In the genomic region with DNA sequence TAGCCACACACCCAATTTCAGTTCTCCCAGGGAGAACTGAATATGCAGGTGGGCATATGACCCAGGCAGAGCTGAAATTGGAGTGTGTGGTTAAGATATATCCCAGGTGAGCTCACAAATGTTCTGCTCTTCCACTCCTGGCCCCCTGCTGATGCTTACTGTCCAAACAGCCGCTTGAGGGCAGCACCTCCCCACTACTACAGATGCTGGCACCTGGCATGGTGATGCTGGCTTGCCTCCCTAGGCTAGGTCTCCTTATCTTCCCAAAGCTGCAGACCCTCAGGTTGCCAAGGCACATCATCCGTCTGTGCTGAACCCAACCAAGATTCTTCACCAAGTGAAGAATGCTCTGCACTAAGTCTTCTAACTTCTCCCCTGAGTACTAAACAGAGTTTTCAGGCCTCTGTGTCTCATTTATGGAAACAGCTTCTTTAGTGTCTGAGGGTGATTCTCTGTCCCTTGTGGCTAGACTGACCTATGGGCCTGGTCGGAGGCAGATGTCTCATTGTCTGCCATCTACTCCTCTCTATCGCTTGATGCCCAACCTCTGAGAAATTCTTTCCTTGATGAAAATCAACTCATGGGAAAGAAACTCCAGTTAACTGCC, we compare ENCODE assay signal across 1 cellular context.
TF ChIP-seq lines count a peak whose summit lies in the region.

No MANE protein-coding gene starts in this region.

TF ChIP-seq in HepG2, 621 proteins besides CTCF, POLR2A, EP300 and RAD21:
- TF ChIP-seq REPIN1 (CRISPR knock-in tag; IDR thresholded peaks at IDR 0.05; ENCODE audit: borderline replicate concordance, low read depth) (peak; percentile 35; the same call in 1 of the 2 replicates), FOSL2 (CRISPR knock-in tag; IDR thresholded peaks at IDR 0.05) (0 out of 2 replicates have a peak, but pooled peaks have one; percentile 23), KDM2A (CRISPR knock-in tag; IDR thresholded peaks at IDR 0.05; ENCODE audit: borderline replicate concordance, low read depth) (peak; percentile 42; the same call in 1 of the 2 replicates), KLF16 (CRISPR knock-in tag; IDR thresholded peaks at IDR 0.05) (peak in 1 of 2 experiments; percentile 40; a peak in 1 of 4 replicates), ZNF501 (CRISPR knock-in tag; IDR thresholded peaks at IDR 0.05) (peak; percentile 47; the same call in 1 of the 2 replicates), ZMYM4 (CRISPR knock-in tag; IDR thresholded peaks at IDR 0.05) (peak; percentile 52; the same call in 1 of the 2 replicates), STAG1 (CRISPR knock-in tag; IDR thresholded peaks at IDR 0.05) (peak; percentile 100), PITX1 (CRISPR knock-in tag; IDR thresholded peaks at IDR 0.05) (peak; percentile 25; the same call in 1 of the 2 replicates), ZSCAN9 (CRISPR knock-in tag; IDR thresholded peaks at IDR 0.05; ENCODE audit: borderline replicate concordance) (peak; percentile 40; the same call in 1 of the 2 replicates), ZNF766 (CRISPR knock-in tag; IDR thresholded peaks at IDR 0.05; ENCODE audit: borderline replicate concordance) (no peak), GATAD2A (CRISPR knock-in tag; IDR thresholded peaks at IDR 0.05) (0 out of 2 replicates have a peak, but pooled peaks have one; percentile 17), MAZ (IDR thresholded peaks at IDR 0.05; ENCODE audit: borderline replicate concordance, low read depth, low read length) (no peak), MAZ (CRISPR knock-in tag; IDR thresholded peaks at IDR 0.05; ENCODE audit: low read depth) (peak; percentile 55; the same call in 1 of the 2 replicates), SMAD3 (CRISPR knock-in tag; IDR thresholded peaks at IDR 0.05) (peak; percentile 38; the same call in 1 of the 2 replicates), ERF (CRISPR knock-in tag; IDR thresholded peaks at IDR 0.05) (peak; percentile 26; the same call in 1 of the 2 replicates), SP4 (CRISPR knock-in tag; IDR thresholded peaks at IDR 0.05) (peak; percentile 35; the same call in 1 of the 2 replicates), SMC3 (IDR thresholded peaks at IDR 0.05; ENCODE audit: low read length) (peak; percentile 96), TAF15 (IDR thresholded peaks at IDR 0.05; ENCODE audit: low read depth, low read length, poor library complexity, severe bottlenecking) (no peak), SALL1 (CRISPR knock-in tag; IDR thresholded peaks at IDR 0.05) (peak; percentile 81), SP2 (CRISPR knock-in tag; IDR thresholded peaks at IDR 0.05) (no peak), ZKSCAN1 (IDR thresholded peaks at IDR 0.05; ENCODE audit: low read length) (no peak), TEAD3 (CRISPR knock-in tag; optimal IDR thresholded peaks at IDR 0.05; ENCODE audit: borderline replicate concordance) (peak; percentile 21), MIER3 (CRISPR knock-in tag; IDR thresholded peaks at IDR 0.05; ENCODE audit: borderline replicate concordance) (0 out of 2 replicates have a peak, but pooled peaks have one; percentile 15), ZNF207 (IDR thresholded peaks at IDR 0.05; ENCODE audit: borderline replicate concordance) (no peak), HDAC1 (CRISPR knock-in tag; IDR thresholded peaks at IDR 0.05) (0 out of 2 replicates have a peak, but pooled peaks have one; percentile 28), GABPA (IDR thresholded peaks at IDR 0.05; ENCODE audit: low read depth, low read length) (no peak), GABPA (CRISPR knock-in tag; IDR thresholded peaks at IDR 0.05; ENCODE audit: low read depth) (no peak)
- TF ChIP-seq, protein P1, sequence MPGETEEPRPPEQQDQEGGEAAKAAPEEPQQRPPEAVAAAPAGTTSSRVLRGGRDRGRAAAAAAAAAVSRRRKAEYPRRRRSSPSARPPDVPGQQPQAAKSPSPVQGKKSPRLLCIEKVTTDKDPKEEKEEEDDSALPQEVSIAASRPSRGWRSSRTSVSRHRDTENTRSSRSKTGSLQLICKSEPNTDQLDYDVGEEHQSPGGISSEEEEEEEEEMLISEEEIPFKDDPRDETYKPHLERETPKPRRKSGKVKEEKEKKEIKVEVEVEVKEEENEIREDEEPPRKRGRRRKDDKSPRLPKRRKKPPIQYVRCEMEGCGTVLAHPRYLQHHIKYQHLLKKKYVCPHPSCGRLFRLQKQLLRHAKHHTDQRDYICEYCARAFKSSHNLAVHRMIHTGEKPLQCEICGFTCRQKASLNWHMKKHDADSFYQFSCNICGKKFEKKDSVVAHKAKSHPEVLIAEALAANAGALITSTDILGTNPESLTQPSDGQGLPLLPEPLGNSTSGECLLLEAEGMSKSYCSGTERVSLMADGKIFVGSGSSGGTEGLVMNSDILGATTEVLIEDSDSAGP (CRISPR knock-in tag; IDR thresholded peaks at IDR 0.05; ENCODE audit: borderline replicate concordance): 0 out of 2 replicates have a peak, but pooled peaks have one; percentile 17
- TF ChIP-seq, protein P2, sequence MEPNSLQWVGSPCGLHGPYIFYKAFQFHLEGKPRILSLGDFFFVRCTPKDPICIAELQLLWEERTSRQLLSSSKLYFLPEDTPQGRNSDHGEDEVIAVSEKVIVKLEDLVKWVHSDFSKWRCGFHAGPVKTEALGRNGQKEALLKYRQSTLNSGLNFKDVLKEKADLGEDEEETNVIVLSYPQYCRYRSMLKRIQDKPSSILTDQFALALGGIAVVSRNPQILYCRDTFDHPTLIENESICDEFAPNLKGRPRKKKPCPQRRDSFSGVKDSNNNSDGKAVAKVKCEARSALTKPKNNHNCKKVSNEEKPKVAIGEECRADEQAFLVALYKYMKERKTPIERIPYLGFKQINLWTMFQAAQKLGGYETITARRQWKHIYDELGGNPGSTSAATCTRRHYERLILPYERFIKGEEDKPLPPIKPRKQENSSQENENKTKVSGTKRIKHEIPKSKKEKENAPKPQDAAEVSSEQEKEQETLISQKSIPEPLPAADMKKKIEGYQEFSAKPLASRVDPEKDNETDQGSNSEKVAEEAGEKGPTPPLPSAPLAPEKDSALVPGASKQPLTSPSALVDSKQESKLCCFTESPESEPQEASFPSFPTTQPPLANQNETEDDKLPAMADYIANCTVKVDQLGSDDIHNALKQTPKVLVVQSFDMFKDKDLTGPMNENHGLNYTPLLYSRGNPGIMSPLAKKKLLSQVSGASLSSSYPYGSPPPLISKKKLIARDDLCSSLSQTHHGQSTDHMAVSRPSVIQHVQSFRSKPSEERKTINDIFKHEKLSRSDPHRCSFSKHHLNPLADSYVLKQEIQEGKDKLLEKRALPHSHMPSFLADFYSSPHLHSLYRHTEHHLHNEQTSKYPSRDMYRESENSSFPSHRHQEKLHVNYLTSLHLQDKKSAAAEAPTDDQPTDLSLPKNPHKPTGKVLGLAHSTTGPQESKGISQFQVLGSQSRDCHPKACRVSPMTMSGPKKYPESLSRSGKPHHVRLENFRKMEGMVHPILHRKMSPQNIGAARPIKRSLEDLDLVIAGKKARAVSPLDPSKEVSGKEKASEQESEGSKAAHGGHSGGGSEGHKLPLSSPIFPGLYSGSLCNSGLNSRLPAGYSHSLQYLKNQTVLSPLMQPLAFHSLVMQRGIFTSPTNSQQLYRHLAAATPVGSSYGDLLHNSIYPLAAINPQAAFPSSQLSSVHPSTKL (CRISPR knock-in tag; IDR thresholded peaks at IDR 0.05): 0 out of 2 replicates have a peak, but pooled peaks have one; percentile 10
- TF ChIP-seq, protein P3, sequence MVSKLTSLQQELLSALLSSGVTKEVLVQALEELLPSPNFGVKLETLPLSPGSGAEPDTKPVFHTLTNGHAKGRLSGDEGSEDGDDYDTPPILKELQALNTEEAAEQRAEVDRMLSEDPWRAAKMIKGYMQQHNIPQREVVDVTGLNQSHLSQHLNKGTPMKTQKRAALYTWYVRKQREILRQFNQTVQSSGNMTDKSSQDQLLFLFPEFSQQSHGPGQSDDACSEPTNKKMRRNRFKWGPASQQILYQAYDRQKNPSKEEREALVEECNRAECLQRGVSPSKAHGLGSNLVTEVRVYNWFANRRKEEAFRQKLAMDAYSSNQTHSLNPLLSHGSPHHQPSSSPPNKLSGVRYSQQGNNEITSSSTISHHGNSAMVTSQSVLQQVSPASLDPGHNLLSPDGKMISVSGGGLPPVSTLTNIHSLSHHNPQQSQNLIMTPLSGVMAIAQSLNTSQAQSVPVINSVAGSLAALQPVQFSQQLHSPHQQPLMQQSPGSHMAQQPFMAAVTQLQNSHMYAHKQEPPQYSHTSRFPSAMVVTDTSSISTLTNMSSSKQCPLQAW (CRISPR knock-in tag; IDR thresholded peaks at IDR 0.05): peak; percentile 64; the same call in 1 of the 2 replicates
TF ChIP-seq in HepG2: peak in this region for 22.
